In genomic region chr19:17234911-17235617, GRCh38 we compare ENCODE assay signal across 8 cellular contexts. TPM values are rescaled to one million over a fixed set of nuclear protein-coding genes. Genes with fewer than 3 reads are reported as not detected.
DNase-seq lines count a peak whose midpoint lies in the region; ATAC-seq and TF ChIP-seq lines count a peak whose summit lies in the region.

No MANE protein-coding gene starts in this region.

- H3K4me3 ChIP-seq in body of pancreas: no peak overlapping the region

- WGBS in body of pancreas, 2 donors: 30 to 60% methylated on average over 8 to 36 of the region's 36 CpGs

- no peak for TF ChIP-seq POLR2A in body of pancreas (IDR thresholded peaks at IDR 0.05)

- TF ChIP-seq CTCF in body of pancreas (IDR thresholded peaks at IDR 0.05): no peak

- ATAC-seq in T-helper 17 cell (peak; percentile 66), body of pancreas (peak; percentile 58)

- H3K4me1 Mint-ChIP-seq in T-helper 17 cell: peaks cover 13% of the 10 kb centered on the region

- intact Hi-C loops in body of pancreas (cut with DNase I): no loop called here

- no peaks in the 10 kb centered on the region for H3K36me3 Mint-ChIP-seq in T-helper 17 cell (ENCODE audit: low read depth)

- DNase-seq in AG08396 (ENCODE audit: low spot score): peak; percentile 69
- DNase-seq in GM19238 (ENCODE audit: insufficient read length, low spot score): peak; percentile 79
- DNase-seq in HuH-7.5 (ENCODE audit: low spot score): peak; percentile 65
- peak; percentile 46 to 50 (median 49) for DNase-seq in T-helper 17 cell
- peak; percentile 50 to 67 (median 54) for DNase-seq in body of pancreas
- peak; percentile 72 for DNase-seq in islet precursor cell
- peak; percentile 65 to 66 for DNase-seq in stimulated activated CD4-positive, alpha-beta T cell treated with anti-CD3 and anti-CD28 coated beads, Interleukin-2, amount 100 ng/mL, for 48 hours
- DNase-seq in NCI-H1048 (lab: John Stamatoyannopoulos, UW): no peak

- peaks cover 3 to 5% of the 10 kb centered on the region in 2 donors for H3K36me3 ChIP-seq in body of pancreas (replicated peaks in 1 of 2; ENCODE audit: insufficient read depth in 1 of 2, low read depth in 2 of 2)

- no peaks in the 10 kb centered on the region for H3K27me3 Mint-ChIP-seq in T-helper 17 cell

- H3K4me3 Mint-ChIP-seq in T-helper 17 cell: peak overlapping the region; percentile 85

- H3K27ac ChIP-seq in body of pancreas: peak overlapping the region; percentile 42 to 82 (median 67)

- H3K9me3 ChIP-seq in T-helper 17 cell (ENCODE audit: control insufficient read depth, low read length, poor library complexity, severe bottlenecking) (no peaks in the 10 kb centered on the region), body of pancreas (no peaks in the 10 kb centered on the region)

- peaks cover 43% of the 10 kb centered on the region for H3K4me1 ChIP-seq in body of pancreas

- H3K27me3 ChIP-seq in body of pancreas: no peaks in the 10 kb centered on the region

- no peak overlapping the region for H3K27ac Mint-ChIP-seq in T-helper 17 cell

RNA-seq across cellular contexts. Expression of gene OCEL1, which starts 9.0 kb away (rescaled TPM):
- total RNA-seq in T-helper 17 cell: 10 to 100 TPM; 13.9 to 14.9 TPM
- total RNA-seq in body of pancreas: 10 to 100 TPM; 27.4 to 27.8 TPM

RNA-seq across cellular contexts. Expression of gene NR2F6, which starts 10.7 kb away (rescaled TPM):
- total RNA-seq in T-helper 17 cell: 1 to 10 TPM; 1.8 to 2.1 TPM
- total RNA-seq in body of pancreas: 10 to 100 TPM; 67.6 to 83.3 TPM

RNA-seq across cellular contexts. Expression of gene USE1, which starts 19.9 kb away (rescaled TPM):
- total RNA-seq in T-helper 17 cell: 10 to 100 TPM; 21.7 to 23.1 TPM
- total RNA-seq in body of pancreas: 10 to 100 TPM; 13.2 to 20.1 TPM

RNA-seq across cellular contexts. Expression of gene USHBP1, which starts 29.5 kb away (rescaled TPM):
- total RNA-seq in T-helper 17 cell: under 1 TPM in 1 of 2 donors, not detected in 1; 0.26 TPM
- 10 to 100 TPM in 1 of 2 donors, 1 to 10 TPM in 1; 9.2 to 10.4 TPM for total RNA-seq in body of pancreas

RNA-seq across cellular contexts. Expression of gene BABAM1, which starts 32.2 kb away (rescaled TPM):
- 10 to 100 TPM; 70.7 to 72.2 TPM for total RNA-seq in T-helper 17 cell
- 10 to 100 TPM; 45.2 to 84.6 TPM for total RNA-seq in body of pancreas

Comparison
In these comparisons a context has a peak if more than half of its experiments do, and no peak if none do; other contexts are left out.
1. RNA of gene NR2F6, which starts 10.7 kb away (total RNA-seq): 67.6 to 83.3 TPM in body of pancreas; 1.8 to 2.1 TPM in T-helper 17 cell; every median in the first group is over 10 times any median in the second.